ENCODE assay signal across 11 cellular contexts in genomic region chr3:123583563-123583962, GRCh38. TPM values are rescaled to one million over a fixed set of nuclear protein-coding genes. Genes with fewer than 3 reads are reported as not detected.
DNase-seq lines count a peak whose midpoint lies in the region; ATAC-seq and TF ChIP-seq lines count a peak whose summit lies in the region.
"Had no signal": no experiment of that assay in that cellular context is flagged by ENCODE, and none has a peak within 500 bp of the region (broad histone marks: within the 10 kb centered on the region; RNA-seq: fewer than 3 reads in every experiment).

No MANE protein-coding gene starts in this region.

- H3K4me1 Mint-ChIP-seq in IgD-negative memory B cell (peaks cover 12 to 27% (median 15%) of the 10 kb centered on the region in 3 donors), naive B cell (peaks cover 12 to 34% (median 32%) of the 10 kb centered on the region in 3 donors)

- no peak for DNase-seq in breast epithelium (ENCODE audit: low spot score in 2 of 2)
- DNase-seq in naive B cell: no peak
- no peak for DNase-seq in activated CD4-positive, alpha-beta T cell treated with anti-CD3 and anti-CD28 coated beads, Interleukin-2, amount 50 U/mL, for 48 hours
- DNase-seq in dermis blood vessel endothelial cell: no peak
- DNase-seq in NCI-H2196 (lab: John Stamatoyannopoulos, UW; ENCODE audit: unreplicated experiment): no peak
- DNase-seq: cerebellar nuclear complex, hippocampal formation had no signal

- no peak for TF ChIP-seq CTCF in breast epithelium (IDR thresholded peaks at IDR 0.05)

- H3K36me3 Mint-ChIP-seq in IgD-negative memory B cell: peaks cover 11% of the 10 kb centered on the region
- H3K36me3 Mint-ChIP-seq in naive B cell: peaks cover 7 to 17% of the 10 kb centered on the region in 2 donors

- peak overlapping the region in 8 of 11 experiments; percentile 75 to 91 (median 87); a peak in 8 of 22 replicates for H3K9ac ChIP-seq in BLaER1 treated with 17β-estradiol and CSF1 and Interleukin-3, amounts not matched to agents 10 nM and 100 nM

- H3K4me3 Mint-ChIP-seq in IgD-negative memory B cell: peak overlapping the region in 1 of 4 donors; percentile 96
- H3K4me3 Mint-ChIP-seq in naive B cell: peak overlapping the region in 5 of 8 donors; percentile 48 to 96 (median 94)

- ATAC-seq in naive B cell (ENCODE audit: low read depth in 2 of 2): no peak
- no peak for ATAC-seq in GM18867 (IDR thresholded peaks at IDR 0.05; ENCODE audit: unreplicated experiment)

- peak overlapping the region; percentile 87 to 99 (median 94); a peak in 19 of 20 replicates for H3K4me3 ChIP-seq in BLaER1 treated with 17β-estradiol and CSF1 and Interleukin-3, amounts not matched to agents 10 nM and 100 nM
- peak overlapping the region in 2 of 3 donors; percentile 87 to 98 for H3K4me3 ChIP-seq in breast epithelium

- no peaks in the 10 kb centered on the region; a peak in 2 of 22 replicates for H4K20me1 ChIP-seq in BLaER1 treated with 17β-estradiol and CSF1 and Interleukin-3, amounts not matched to agents 10 nM and 100 nM

- H3K27ac Mint-ChIP-seq in IgD-negative memory B cell (peak overlapping the region in 2 of 3 donors; percentile 13 to 89), naive B cell (peak overlapping the region in 4 of 6 donors; percentile 16 to 91 (median 89))

- H3K27me3 ChIP-seq in BLaER1 treated with 17β-estradiol and CSF1 and Interleukin-3, amounts not matched to agents 10 nM and 100 nM: no peaks in the 10 kb centered on the region
- no peaks in the 10 kb centered on the region for H3K27me3 ChIP-seq in breast epithelium
- H3K27me3 ChIP-seq: tibial nerve had no signal

- H3K27ac ChIP-seq in BLaER1 treated with 17β-estradiol and CSF1 and Interleukin-3, amounts not matched to agents 10 nM and 100 nM: no peak overlapping the region
- no peak overlapping the region for H3K27ac ChIP-seq in breast epithelium

- peaks cover 25 to 54% (median 46%) of the 10 kb centered on the region in 11 experiments for H3K36me3 ChIP-seq in BLaER1 treated with 17β-estradiol and CSF1 and Interleukin-3, amounts not matched to agents 10 nM and 100 nM
- H3K36me3 ChIP-seq in breast epithelium: no peaks in the 10 kb centered on the region

- no peak for TF ChIP-seq POLR2A in breast epithelium (IDR thresholded peaks at IDR 0.05)

- H3K9me3 Mint-ChIP-seq in IgD-negative memory B cell: no peaks in the 10 kb centered on the region
- H3K9me3 Mint-ChIP-seq in naive B cell: peaks cover 0 to 4% (median 0%) of the 10 kb centered on the region in 7 donors

- H3K4me2 ChIP-seq in BLaER1 treated with 17β-estradiol and CSF1 and Interleukin-3, amounts not matched to agents 10 nM and 100 nM: peak overlapping the region; percentile 80 to 99 (median 93)

- H3K9me3 ChIP-seq in BLaER1 treated with 17β-estradiol and CSF1 and Interleukin-3, amounts not matched to agents 10 nM and 100 nM (replicated peaks in 1 of 11): peaks cover 15 to 24% (median 20%) of the 10 kb centered on the region in 11 experiments
- no peaks in the 10 kb centered on the region for H3K9me3 ChIP-seq in breast epithelium
- H3K9me3 ChIP-seq: tibial nerve had no signal

- H3K27me3 Mint-ChIP-seq in IgD-negative memory B cell: no peaks in the 10 kb centered on the region
- H3K27me3 Mint-ChIP-seq in naive B cell: no peaks in the 10 kb centered on the region

- intact Hi-C loops in breast epithelium (cut with DNase I; ENCODE audit: low total_unique reads): no loop called here

- peaks cover 21 to 35% (median 29%) of the 10 kb centered on the region in 10 experiments for H3K4me1 ChIP-seq in BLaER1 treated with 17β-estradiol and CSF1 and Interleukin-3, amounts not matched to agents 10 nM and 100 nM
- H3K4me1 ChIP-seq in breast epithelium: peaks cover 0 to 4% of the 10 kb centered on the region in 2 donors

RNA-seq across cellular contexts. Expression of gene HACD2, which starts 1.3 kb away (rescaled TPM):
- polyA plus RNA-seq in IgD-negative memory B cell (23.9 TPM), naive B cell (ENCODE audit: low read depth in 6 of 6) (10 to 100 TPM; 35.3 to 56.2 (median 43.7) TPM)
- total RNA-seq in breast epithelium (10 to 100 TPM; 29.5 to 61.0 (median 55.9) TPM), dermis blood vessel endothelial cell (24.8 and 39.4 TPM in 2 replicates)
